In genomic region chr1:92030701-92031107, GRCh38 we compare ENCODE assay signal across 8 cellular contexts. TPM values are rescaled to one million over a fixed set of nuclear protein-coding genes. Genes with fewer than 3 reads are reported as not detected.
DNase-seq lines count a peak whose midpoint lies in the region; ATAC-seq and TF ChIP-seq lines count a peak whose summit lies in the region.

No MANE protein-coding gene starts in this region.

- POLR2A ChIA-PET in T-cell (lab: Charles Lee) = interaction anchor here in 1 of 2 donors (0.6 kb wide), 1 partner anchor 753 kb away, joined by 4 read pairs; no protein-coding TSS in a partner anchor

- no peaks in the 10 kb centered on the region for H3K9me3 Mint-ChIP-seq in activated T-cell treated with anti-CD3 and anti-CD28 coated beads, Interleukin-2, amount 50 U/mL, for 4 hours
- H3K9me3 Mint-ChIP-seq in T-cell = no peaks in the 10 kb centered on the region
- H3K9me3 Mint-ChIP-seq in stimulated activated effector memory CD8-positive, alpha-beta T cell treated with anti-CD3 and anti-CD28 coated beads, Interleukin-12 subunit alpha, Interleukin-12 subunit beta, amount 100 ng/mL, for 72 hours = no peaks in the 10 kb centered on the region

- H3K4me3 Mint-ChIP-seq in activated T-cell treated with anti-CD3 and anti-CD28 coated beads, Interleukin-2, amount 50 U/mL, for 4 hours = peak overlapping the region; percentile 68
- peak overlapping the region; percentile 55 to 79 (median 69) for H3K4me3 Mint-ChIP-seq in T-cell
- H3K4me3 Mint-ChIP-seq in stimulated activated effector memory CD8-positive, alpha-beta T cell treated with anti-CD3 and anti-CD28 coated beads, Interleukin-12 subunit alpha, Interleukin-12 subunit beta, amount 100 ng/mL, for 72 hours = peak overlapping the region; percentile 68

- H3K27ac Mint-ChIP-seq in T-cell = peak overlapping the region in 1 of 2 donors; percentile 71
- no peak overlapping the region for H3K27ac Mint-ChIP-seq in stimulated activated effector memory CD8-positive, alpha-beta T cell treated with anti-CD3 and anti-CD28 coated beads, Interleukin-12 subunit alpha, Interleukin-12 subunit beta, amount 100 ng/mL, for 72 hours

- CTCF ChIA-PET in T-cell (lab: Charles Lee) = interaction anchor here (0.6 to 1.0 kb wide), 5 partner anchors 16 to 455 kb away, joined by 3 to 4 read pairs (median 3); no protein-coding TSS in a partner anchor

- H3K4me3 ChIP-seq in fibroblast of the aortic adventitia (ENCODE audit: low read depth, low read length) = no peak overlapping the region

- no peak for DNase-seq in activated T-cell treated with anti-CD3 and anti-CD28 coated beads, Interleukin-2, amount 50 U/mL, for 4 hours
- no peak for DNase-seq in activated T-cell treated with anti-CD3 and anti-CD28 coated beads, Interleukin-2, amount 50 U/mL, for 1 hour
- DNase-seq in T-cell (no peak), fibroblast of the aortic adventitia (ENCODE audit: low read depth) (peak; percentile 2), NCI-H2029 treated with DMSO at 0.1 percent for 48 hours (lab: John Stamatoyannopoulos, UW) (no peak)
- no peak for DNase-seq in stimulated activated effector memory CD8-positive, alpha-beta T cell treated with anti-CD3 and anti-CD28 coated beads, Interleukin-12 subunit alpha, Interleukin-12 subunit beta, amount 100 ng/mL, for 72 hours (ENCODE audit: low spot score in 2 of 2)
- DNase-seq in activated CD4-positive, CD25-positive, alpha-beta regulatory T cell (lab: John Stamatoyannopoulos, UW) = no peak

- peaks cover 28% of the 10 kb centered on the region for H3K27me3 Mint-ChIP-seq in activated T-cell treated with anti-CD3 and anti-CD28 coated beads, Interleukin-2, amount 50 U/mL, for 4 hours (ENCODE audit: low read depth)
- H3K27me3 Mint-ChIP-seq in T-cell = peaks cover 20 to 28% of the 10 kb centered on the region in 2 donors

- TF ChIP-seq CTCF in fibroblast of the aortic adventitia (IDR thresholded peaks at IDR 0.05; ENCODE audit: insufficient read depth, low read length) = no peak

- H3K36me3 Mint-ChIP-seq in activated T-cell treated with anti-CD3 and anti-CD28 coated beads, Interleukin-2, amount 50 U/mL, for 4 hours (ENCODE audit: insufficient read depth) = no peaks in the 10 kb centered on the region
- H3K36me3 Mint-ChIP-seq in T-cell = no peaks in the 10 kb centered on the region
- no peaks in the 10 kb centered on the region for H3K36me3 Mint-ChIP-seq in stimulated activated effector memory CD8-positive, alpha-beta T cell treated with anti-CD3 and anti-CD28 coated beads, Interleukin-12 subunit alpha, Interleukin-12 subunit beta, amount 100 ng/mL, for 72 hours

- peaks cover 15% of the 10 kb centered on the region for H3K4me1 Mint-ChIP-seq in activated T-cell treated with anti-CD3 and anti-CD28 coated beads, Interleukin-2, amount 50 U/mL, for 4 hours (ENCODE audit: low read depth)
- peaks cover 13 to 20% (median 16%) of the 10 kb centered on the region in 3 donors for H3K4me1 Mint-ChIP-seq in T-cell
- peaks cover 12% of the 10 kb centered on the region for H3K4me1 Mint-ChIP-seq in stimulated activated effector memory CD8-positive, alpha-beta T cell treated with anti-CD3 and anti-CD28 coated beads, Interleukin-12 subunit alpha, Interleukin-12 subunit beta, amount 100 ng/mL, for 72 hours

- ATAC-seq in activated T-cell treated with anti-CD3 and anti-CD28 coated beads, Interleukin-2, amount 50 U/mL, for 4 hours = peak in 1 of 2 donors; percentile 36
- ATAC-seq in T-cell (replicated peaks in 1 of 4) = peak; percentile 28 to 59 (median 42)
- ATAC-seq in stimulated activated effector memory CD8-positive, alpha-beta T cell treated with anti-CD3 and anti-CD28 coated beads, Interleukin-12 subunit alpha, Interleukin-12 subunit beta, amount 100 ng/mL, for 72 hours = peak; percentile 69
- ATAC-seq in HG02981 (IDR thresholded peaks at IDR 0.05; ENCODE audit: unreplicated experiment) = no peak

RNA-seq across cellular contexts. Expression of gene EPHX4, which starts 0.9 kb away (rescaled TPM):
- total RNA-seq in activated T-cell treated with anti-CD3 and anti-CD28 coated beads, Interleukin-2, amount 50 U/mL, for 4 hours = under 1 TPM; 0.25 to 0.50 (median 0.33) TPM
- total RNA-seq in T-cell (under 1 TPM in 3 of 5 donors, not detected in 2; 0.26 to 0.95 (median 0.33) TPM), fibroblast of the aortic adventitia (ENCODE audit: low replicate concordance) (0.45 TPM in 1 of 2 replicates, not detected in the other)

RNA-seq across cellular contexts. Expression of gene SETSIP, which starts 44.5 kb away (rescaled TPM):
- total RNA-seq in activated T-cell treated with anti-CD3 and anti-CD28 coated beads, Interleukin-2, amount 50 U/mL, for 4 hours = not detected
- not detected for total RNA-seq in T-cell
- total RNA-seq in fibroblast of the aortic adventitia (ENCODE audit: low replicate concordance) = not detected in 2 replicates

RNA-seq across cellular contexts. Expression of gene BTBD8, which starts 49.4 kb away (rescaled TPM):
- total RNA-seq in activated T-cell treated with anti-CD3 and anti-CD28 coated beads, Interleukin-2, amount 50 U/mL, for 4 hours = under 1 TPM; 0.33 to 0.35 (median 0.34) TPM
- 1 to 10 TPM; 3.9 to 6.2 (median 5.3) TPM for total RNA-seq in T-cell
- total RNA-seq in fibroblast of the aortic adventitia (ENCODE audit: low replicate concordance) = 5.2 and 14.0 TPM in 2 replicates
